In genomic region chr1:91651671-91652071, GRCh38 we compare ENCODE assay signal across 2 cellular contexts.
TF ChIP-seq lines count a peak whose summit lies in the region.

No MANE protein-coding gene starts in this region.

TF ChIP-seq in liver, 16 proteins besides CTCF, POLR2A, EP300 and RAD21:
- TF ChIP-seq, protein P1, sequence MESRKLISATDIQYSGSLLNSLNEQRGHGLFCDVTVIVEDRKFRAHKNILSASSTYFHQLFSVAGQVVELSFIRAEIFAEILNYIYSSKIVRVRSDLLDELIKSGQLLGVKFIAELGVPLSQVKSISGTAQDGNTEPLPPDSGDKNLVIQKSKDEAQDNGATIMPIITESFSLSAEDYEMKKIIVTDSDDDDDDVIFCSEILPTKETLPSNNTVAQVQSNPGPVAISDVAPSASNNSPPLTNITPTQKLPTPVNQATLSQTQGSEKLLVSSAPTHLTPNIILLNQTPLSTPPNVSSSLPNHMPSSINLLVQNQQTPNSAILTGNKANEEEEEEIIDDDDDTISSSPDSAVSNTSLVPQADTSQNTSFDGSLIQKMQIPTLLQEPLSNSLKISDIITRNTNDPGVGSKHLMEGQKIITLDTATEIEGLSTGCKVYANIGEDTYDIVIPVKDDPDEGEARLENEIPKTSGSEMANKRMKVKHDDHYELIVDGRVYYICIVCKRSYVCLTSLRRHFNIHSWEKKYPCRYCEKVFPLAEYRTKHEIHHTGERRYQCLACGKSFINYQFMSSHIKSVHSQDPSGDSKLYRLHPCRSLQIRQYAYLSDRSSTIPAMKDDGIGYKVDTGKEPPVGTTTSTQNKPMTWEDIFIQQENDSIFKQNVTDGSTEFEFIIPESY (IDR thresholded peaks at IDR 0.05), result no peak
- TF ChIP-seq TAF1 (conservative IDR thresholded peaks at IDR 0.05), result no peak
- no peak for TF ChIP-seq SP1 (IDR thresholded peaks at IDR 0.05)
- TF ChIP-seq JUND (IDR thresholded peaks at IDR 0.05), result no peak
TF ChIP-seq in liver: peak in this region for 0.

TF ChIP-seq in HepG2, 621 proteins besides CTCF, POLR2A, EP300 and RAD21 (continued from another document):
- no peak for TF ChIP-seq ZBTB37 (CRISPR knock-in tag; IDR thresholded peaks at IDR 0.05)
- TF ChIP-seq ZNF567 (CRISPR knock-in tag; IDR thresholded peaks at IDR 0.05; ENCODE audit: borderline replicate concordance), result no peak
- TF ChIP-seq, protein P2, sequence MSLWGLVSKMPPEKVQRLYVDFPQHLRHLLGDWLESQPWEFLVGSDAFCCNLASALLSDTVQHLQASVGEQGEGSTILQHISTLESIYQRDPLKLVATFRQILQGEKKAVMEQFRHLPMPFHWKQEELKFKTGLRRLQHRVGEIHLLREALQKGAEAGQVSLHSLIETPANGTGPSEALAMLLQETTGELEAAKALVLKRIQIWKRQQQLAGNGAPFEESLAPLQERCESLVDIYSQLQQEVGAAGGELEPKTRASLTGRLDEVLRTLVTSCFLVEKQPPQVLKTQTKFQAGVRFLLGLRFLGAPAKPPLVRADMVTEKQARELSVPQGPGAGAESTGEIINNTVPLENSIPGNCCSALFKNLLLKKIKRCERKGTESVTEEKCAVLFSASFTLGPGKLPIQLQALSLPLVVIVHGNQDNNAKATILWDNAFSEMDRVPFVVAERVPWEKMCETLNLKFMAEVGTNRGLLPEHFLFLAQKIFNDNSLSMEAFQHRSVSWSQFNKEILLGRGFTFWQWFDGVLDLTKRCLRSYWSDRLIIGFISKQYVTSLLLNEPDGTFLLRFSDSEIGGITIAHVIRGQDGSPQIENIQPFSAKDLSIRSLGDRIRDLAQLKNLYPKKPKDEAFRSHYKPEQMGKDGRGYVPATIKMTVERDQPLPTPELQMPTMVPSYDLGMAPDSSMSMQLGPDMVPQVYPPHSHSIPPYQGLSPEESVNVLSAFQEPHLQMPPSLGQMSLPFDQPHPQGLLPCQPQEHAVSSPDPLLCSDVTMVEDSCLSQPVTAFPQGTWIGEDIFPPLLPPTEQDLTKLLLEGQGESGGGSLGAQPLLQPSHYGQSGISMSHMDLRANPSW (CRISPR knock-in tag; IDR thresholded peaks at IDR 0.05; ENCODE audit: borderline replicate concordance), result no peak
- TF ChIP-seq ISL2 (CRISPR knock-in tag; IDR thresholded peaks at IDR 0.05), result no peak
- TF ChIP-seq DPF2 (CRISPR knock-in tag; IDR thresholded peaks at IDR 0.05; ENCODE audit: borderline replicate concordance, low read depth), result no peak
- TF ChIP-seq ZNF224 (CRISPR knock-in tag; IDR thresholded peaks at IDR 0.05), result no peak
- no peak for TF ChIP-seq ZKSCAN8 (CRISPR knock-in tag; IDR thresholded peaks at IDR 0.05; ENCODE audit: borderline replicate concordance)
- TF ChIP-seq ZNF891 (CRISPR knock-in tag; IDR thresholded peaks at IDR 0.05), result no peak
- TF ChIP-seq, protein P3, sequence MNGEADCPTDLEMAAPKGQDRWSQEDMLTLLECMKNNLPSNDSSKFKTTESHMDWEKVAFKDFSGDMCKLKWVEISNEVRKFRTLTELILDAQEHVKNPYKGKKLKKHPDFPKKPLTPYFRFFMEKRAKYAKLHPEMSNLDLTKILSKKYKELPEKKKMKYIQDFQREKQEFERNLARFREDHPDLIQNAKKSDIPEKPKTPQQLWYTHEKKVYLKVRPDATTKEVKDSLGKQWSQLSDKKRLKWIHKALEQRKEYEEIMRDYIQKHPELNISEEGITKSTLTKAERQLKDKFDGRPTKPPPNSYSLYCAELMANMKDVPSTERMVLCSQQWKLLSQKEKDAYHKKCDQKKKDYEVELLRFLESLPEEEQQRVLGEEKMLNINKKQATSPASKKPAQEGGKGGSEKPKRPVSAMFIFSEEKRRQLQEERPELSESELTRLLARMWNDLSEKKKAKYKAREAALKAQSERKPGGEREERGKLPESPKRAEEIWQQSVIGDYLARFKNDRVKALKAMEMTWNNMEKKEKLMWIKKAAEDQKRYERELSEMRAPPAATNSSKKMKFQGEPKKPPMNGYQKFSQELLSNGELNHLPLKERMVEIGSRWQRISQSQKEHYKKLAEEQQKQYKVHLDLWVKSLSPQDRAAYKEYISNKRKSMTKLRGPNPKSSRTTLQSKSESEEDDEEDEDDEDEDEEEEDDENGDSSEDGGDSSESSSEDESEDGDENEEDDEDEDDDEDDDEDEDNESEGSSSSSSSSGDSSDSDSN (CRISPR knock-in tag; IDR thresholded peaks at IDR 0.05), result no peak
